ENCODE assay signal across 1 cellular context in the genomic region with DNA sequence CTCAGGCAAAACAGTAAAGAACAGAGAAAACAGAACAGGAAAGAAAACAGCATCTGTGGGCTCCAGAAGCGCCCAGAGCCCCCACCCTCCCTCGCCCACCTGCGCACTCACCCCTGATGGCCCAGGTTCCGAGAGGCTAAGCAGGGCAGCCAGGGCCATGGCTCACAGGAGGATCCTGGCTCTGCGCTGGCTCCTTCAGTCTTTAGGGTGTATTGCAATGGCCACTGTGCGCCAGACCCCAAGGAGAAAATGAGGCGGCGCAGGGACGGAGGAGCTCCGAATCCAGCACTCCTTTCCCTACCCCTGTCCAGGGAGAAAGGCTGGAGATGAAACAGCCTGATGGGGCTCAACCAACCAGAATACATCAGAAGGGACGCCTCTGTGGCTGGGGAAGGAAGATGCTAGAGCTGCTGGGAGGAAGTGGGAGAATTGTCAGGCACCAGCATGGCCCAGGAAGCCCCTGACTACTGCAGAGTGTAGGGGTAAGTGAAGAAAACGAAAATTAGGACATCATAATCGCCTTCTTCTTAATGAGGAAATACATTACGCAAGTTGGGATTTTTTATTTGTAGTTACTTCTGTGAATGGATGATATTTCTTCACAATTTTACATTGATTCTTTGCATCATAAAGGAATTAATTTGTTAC.
TF ChIP-seq lines count a peak whose summit lies in the region.

No MANE protein-coding gene starts in this region.

TF ChIP-seq in WTC11, 78 proteins besides CTCF, POLR2A, EP300 and RAD21 (continued from another document):
- 0 out of 2 replicates have a peak, but pooled peaks have one; percentile 29 for TF ChIP-seq NFE2L1 (CRISPR knock-in tag; IDR thresholded peaks at IDR 0.05)
- TF ChIP-seq, protein P1, sequence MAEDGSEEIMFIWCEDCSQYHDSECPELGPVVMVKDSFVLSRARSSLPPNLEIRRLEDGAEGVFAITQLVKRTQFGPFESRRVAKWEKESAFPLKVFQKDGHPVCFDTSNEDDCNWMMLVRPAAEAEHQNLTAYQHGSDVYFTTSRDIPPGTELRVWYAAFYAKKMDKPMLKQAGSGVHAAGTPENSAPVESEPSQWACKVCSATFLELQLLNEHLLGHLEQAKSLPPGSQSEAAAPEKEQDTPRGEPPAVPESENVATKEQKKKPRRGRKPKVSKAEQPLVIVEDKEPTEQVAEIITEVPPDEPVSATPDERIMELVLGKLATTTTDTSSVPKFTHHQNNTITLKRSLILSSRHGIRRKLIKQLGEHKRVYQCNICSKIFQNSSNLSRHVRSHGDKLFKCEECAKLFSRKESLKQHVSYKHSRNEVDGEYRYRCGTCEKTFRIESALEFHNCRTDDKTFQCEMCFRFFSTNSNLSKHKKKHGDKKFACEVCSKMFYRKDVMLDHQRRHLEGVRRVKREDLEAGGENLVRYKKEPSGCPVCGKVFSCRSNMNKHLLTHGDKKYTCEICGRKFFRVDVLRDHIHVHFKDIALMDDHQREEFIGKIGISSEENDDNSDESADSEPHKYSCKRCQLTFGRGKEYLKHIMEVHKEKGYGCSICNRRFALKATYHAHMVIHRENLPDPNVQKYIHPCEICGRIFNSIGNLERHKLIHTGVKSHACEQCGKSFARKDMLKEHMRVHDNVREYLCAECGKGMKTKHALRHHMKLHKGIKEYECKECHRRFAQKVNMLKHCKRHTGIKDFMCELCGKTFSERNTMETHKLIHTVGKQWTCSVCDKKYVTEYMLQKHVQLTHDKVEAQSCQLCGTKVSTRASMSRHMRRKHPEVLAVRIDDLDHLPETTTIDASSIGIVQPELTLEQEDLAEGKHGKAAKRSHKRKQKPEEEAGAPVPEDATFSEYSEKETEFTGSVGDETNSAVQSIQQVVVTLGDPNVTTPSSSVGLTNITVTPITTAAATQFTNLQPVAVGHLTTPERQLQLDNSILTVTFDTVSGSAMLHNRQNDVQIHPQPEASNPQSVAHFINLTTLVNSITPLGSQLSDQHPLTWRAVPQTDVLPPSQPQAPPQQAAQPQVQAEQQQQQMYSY (CRISPR knock-in tag; IDR thresholded peaks at IDR 0.05), result no peak
